8 cellular contexts compared by ENCODE assay signal in the genomic region with DNA sequence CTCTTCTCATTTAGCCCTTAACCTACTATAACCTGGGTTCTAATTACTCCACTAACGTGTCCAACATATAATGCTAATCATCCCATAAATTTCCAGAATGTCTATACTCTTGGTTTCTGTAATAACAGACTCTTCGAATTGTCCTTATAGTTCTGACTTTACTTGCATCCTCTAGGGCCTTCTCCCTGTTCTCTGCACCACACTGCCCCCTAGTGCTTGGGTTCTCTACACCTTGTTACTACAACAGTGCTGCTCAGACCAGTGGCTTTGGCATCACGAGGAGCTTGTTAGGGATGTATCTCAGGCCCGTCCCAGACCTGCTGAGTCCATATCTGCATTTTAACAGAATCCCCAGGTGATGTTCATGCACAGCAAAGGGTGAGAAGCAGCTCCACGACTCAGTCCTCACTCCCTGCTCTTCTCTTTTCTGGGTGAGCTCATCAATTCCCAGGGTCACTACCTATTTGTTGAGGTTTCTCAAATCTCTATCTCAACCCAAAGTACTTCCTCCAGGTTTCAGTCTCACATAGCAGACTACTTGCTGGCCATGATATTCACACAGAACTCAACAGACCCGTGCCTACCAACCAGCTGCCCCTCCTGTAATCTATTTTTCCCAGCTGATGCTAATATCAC. TPM values are rescaled to one million over a fixed set of nuclear protein-coding genes. Genes with fewer than 3 reads are reported as not detected.
DNase-seq lines count a peak whose midpoint lies in the region; ATAC-seq and TF ChIP-seq lines count a peak whose summit lies in the region.

No MANE protein-coding gene starts in this region.

- in situ Hi-C loops in KBM-7 (cut with MboI; ENCODE audit: low pct_unique_long_range_greater_than_20kb, low sequenced_read_pairs) = no loop called here

- H3K4me1 ChIP-seq in fibroblast of lung (ENCODE audit: control insufficient read depth, extremely low read depth, insufficient read depth, low read length) = no peaks in the 10 kb centered on the region

- H2AFZ ChIP-seq in fibroblast of lung (ENCODE audit: low read length) = no peak overlapping the region

- H3K36me3 Mint-ChIP-seq in neural crest cell (ENCODE audit: low read depth) = no peaks in the 10 kb centered on the region

- no peak overlapping the region for H3K27ac Mint-ChIP-seq in neural crest cell (ENCODE audit: unreplicated experiment)

- no peak overlapping the region for H3K4me2 ChIP-seq in fibroblast of lung (ENCODE audit: extremely low read depth, insufficient read depth, low read length)

- H3K9ac ChIP-seq in fibroblast of lung (ENCODE audit: insufficient read depth, low read length) = no peak overlapping the region

- no peaks in the 10 kb centered on the region for H3K79me2 ChIP-seq in fibroblast of lung (ENCODE audit: control insufficient read depth, insufficient read depth, low read length)

- TF ChIP-seq CTCF in fibroblast of lung (conservative IDR thresholded peaks at IDR 0.05 in 1 of 2, IDR thresholded peaks at IDR 0.05 in 1 of 2; ENCODE audit: low read depth in 1 of 2, low read length in 2 of 2) = peak; percentile 89 to 94
- TF ChIP-seq CTCF in neural crest cell (conservative IDR thresholded peaks at IDR 0.05) = peak; percentile 89

- no peaks in the 10 kb centered on the region for H3K9me3 Mint-ChIP-seq in neural crest cell

- no peak overlapping the region for H3K27ac ChIP-seq in fibroblast of lung (ENCODE audit: insufficient read depth, low read length)

- no peaks in the 10 kb centered on the region for H3K27me3 Mint-ChIP-seq in neural crest cell (ENCODE audit: low read depth)

- H3K9me3 ChIP-seq in fibroblast of lung (ENCODE audit: control insufficient read depth, insufficient read depth, low read depth, low read length) = no peaks in the 10 kb centered on the region

- DNase-seq in EH (ENCODE audit: low read depth) (peak; percentile 81), KBM-7 (peak; percentile 84), OCI-M1 (lab: John Stamatoyannopoulos, UW) (peak; percentile 95), activated T-cell treated with anti-CD3 and anti-CD28 coated beads for 24 hours (ENCODE audit: low read depth) (peak; percentile 86), fibroblast of lung (ENCODE audit: low read depth in 2 of 2) (peak; percentile 65 to 86), neural crest cell (ENCODE audit: low read depth, low spot score) (peak; percentile 98), superior temporal gyrus (ENCODE audit: extremely low spot score) (peak; percentile 94)

- H4K20me1 ChIP-seq in fibroblast of lung (ENCODE audit: control insufficient read depth, extremely low read depth, insufficient read depth, low read length) = no peaks in the 10 kb centered on the region

- no peaks in the 10 kb centered on the region for H3K4me1 Mint-ChIP-seq in neural crest cell

- no peak overlapping the region for H3K4me3 ChIP-seq in fibroblast of lung (replicated peaks in 1 of 4; ENCODE audit: control extremely low read depth in 1 of 4, insufficient read depth in 1 of 4, low read depth in 3 of 4, low read length in 4 of 4)

- no peaks in the 10 kb centered on the region for H3K27me3 ChIP-seq in fibroblast of lung (ENCODE audit: control insufficient read depth, insufficient read depth, low read length)

- H3K4me3 Mint-ChIP-seq in neural crest cell = no peak overlapping the region

- H3K36me3 ChIP-seq in fibroblast of lung (ENCODE audit: control insufficient read depth, insufficient read depth, low read length) = no peaks in the 10 kb centered on the region

- ATAC-seq in GM21786 (IDR thresholded peaks at IDR 0.05; ENCODE audit: unreplicated experiment) = peak; percentile 94

RNA-seq across cellular contexts. Expression of a gene that starts 14.5 kb away (rescaled TPM):
- total RNA-seq in fibroblast of lung (51.9 and 54.3 TPM in 2 replicates), neural crest cell (154 and 157 TPM in 2 replicates)
- 136 and 176 TPM in 2 replicates for polyA plus RNA-seq in fibroblast of lung
- 105 and 118 TPM in 2 replicates for polyA plus RNA-seq in fibroblast of lung (2012)
- 5.7 and 7.9 TPM in 2 replicates for polyA minus RNA-seq in fibroblast of lung (ENCODE audit: low replicate concordance)

RNA-seq across cellular contexts. Expression of a gene that starts 16.1 kb away (rescaled TPM):
- total RNA-seq in fibroblast of lung (124 and 133 TPM in 2 replicates), neural crest cell (58.7 and 61.6 TPM in 2 replicates)
- polyA plus RNA-seq in fibroblast of lung = 23.9 and 27.0 TPM in 2 replicates
- polyA plus RNA-seq in fibroblast of lung (2012) = 31.1 and 32.4 TPM in 2 replicates
- polyA minus RNA-seq in fibroblast of lung (ENCODE audit: low replicate concordance) = 49.7 and 73.5 TPM in 2 replicates
